24 cellular contexts compared by ENCODE assay signal in the genomic region with DNA sequence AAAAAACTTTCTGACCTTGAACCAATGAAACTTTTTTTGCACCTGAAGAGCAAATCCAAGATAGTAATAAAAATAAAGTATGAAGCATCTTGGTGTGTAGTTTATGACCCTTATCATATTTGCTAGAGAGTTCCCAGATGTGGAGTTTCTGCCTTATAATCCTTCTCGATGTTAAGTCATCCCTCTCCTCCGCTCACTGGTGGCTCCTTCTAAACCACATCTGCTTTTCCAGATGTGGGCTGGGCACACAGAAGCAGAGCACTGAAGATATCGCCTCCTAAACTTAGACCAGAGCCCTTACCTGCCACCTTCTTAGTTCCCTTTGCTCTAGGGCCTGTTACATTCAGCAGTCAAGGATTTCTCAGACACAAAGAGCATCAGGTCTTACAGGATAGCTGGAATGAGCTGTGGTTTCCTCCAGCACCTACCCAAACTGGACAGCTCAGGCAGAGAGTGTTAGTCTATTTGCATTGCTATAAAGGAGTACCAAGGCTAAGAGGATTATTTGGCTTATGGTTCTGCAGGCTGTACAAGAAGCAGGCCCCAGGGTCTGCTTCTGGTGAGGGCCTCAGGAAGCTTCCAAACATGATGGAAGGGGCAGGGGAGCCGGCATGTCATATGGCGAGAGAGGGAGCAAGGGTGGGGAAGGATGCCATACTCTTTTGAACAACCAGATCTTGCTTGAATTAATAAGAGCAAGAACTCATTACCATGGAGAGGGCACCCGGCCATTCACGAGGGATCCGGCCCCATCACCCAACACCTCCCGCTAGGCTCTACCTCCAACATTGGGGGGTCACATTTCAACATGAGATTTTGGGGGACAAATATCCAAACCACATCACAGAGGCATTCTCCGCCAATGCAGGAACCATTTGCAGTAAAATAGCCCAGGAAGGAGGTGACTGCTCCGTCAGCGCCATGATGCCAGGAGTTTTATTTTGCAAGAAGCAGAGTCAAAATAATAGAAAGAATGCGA.
"Had no signal": no experiment of that assay in that cellular context is flagged by ENCODE, and none has a peak within 500 bp of the region (broad histone marks: within the 10 kb centered on the region; RNA-seq: fewer than 3 reads in every experiment).

No MANE protein-coding gene starts in this region.

- H3K27me3 ChIP-seq: ascending aorta, hepatocyte, transverse colon had no signal

- H3K4me3 Mint-ChIP-seq: activated CD4-positive, alpha-beta T cell treated with anti-CD3 and anti-CD28 coated beads, Interleukin-2, amount 10 ng/mL, durations not matched to agents 24 days and 14 days; activated T-cell treated with anti-CD3 and anti-CD28 coated beads, Interleukin-2, amount 50 U/mL, for 72 hours; nephron progenitor cell; stimulated activated naive CD8-positive, alpha-beta T cell treated with anti-CD3 and anti-CD28 coated beads, Interleukin-15, amount 100 ng/mL, for 72 hours had no signal

- H3K4me1 Mint-ChIP-seq: activated CD4-positive, alpha-beta T cell treated with anti-CD3 and anti-CD28 coated beads, Interleukin-2, amount 10 ng/mL, durations not matched to agents 24 days and 14 days; nephron progenitor cell; stimulated activated naive CD8-positive, alpha-beta T cell treated with anti-CD3 and anti-CD28 coated beads, Interleukin-15, amount 100 ng/mL, for 72 hours had no signal

- DNase-seq: activated CD4-positive, alpha-beta T cell treated with anti-CD3 and anti-CD28 coated beads, Interleukin-2, amount 10 ng/mL, durations not matched to agents 24 days and 14 days; activated CD8-positive, alpha-beta memory T cell treated with anti-CD3 and anti-CD28 coated beads, Interleukin-2, amount 50 U/mL, for 4 hours; activated effector memory CD4-positive, alpha-beta T cell treated with anti-CD3 and anti-CD28 coated beads, Interleukin-2, amount 50 U/mL, for 16 hours; activated naive CD4-positive, alpha-beta T cell treated with anti-CD3 and anti-CD28 coated beads, Interleukin-2, amount 50 U/mL, for 16 hours; activated T-cell treated with anti-CD3 and anti-CD28 coated beads, Interleukin-2, amount 50 U/mL, for 72 hours; cerebellar nuclear complex; dermis blood vessel endothelial cell; effector memory CD4-positive, alpha-beta T cell; foreskin keratinocyte; left ventricle myocardium inferior; nephron progenitor cell; occipital lobe; psoas muscle; right cardiac atrium; stimulated activated CD4-positive, alpha-beta T cell treated with anti-CD3 and anti-CD28 coated beads, Interleukin-4, amount 100 ng/mL, for 1 hour; stimulated activated naive CD8-positive, alpha-beta T cell treated with anti-CD3 and anti-CD28 coated beads, Interleukin-15, amount 100 ng/mL, for 72 hours; T-helper 1 cell; T-helper 9 cell; transverse colon had no signal

- H3K9me3 Mint-ChIP-seq: activated CD4-positive, alpha-beta T cell treated with anti-CD3 and anti-CD28 coated beads, Interleukin-2, amount 10 ng/mL, durations not matched to agents 24 days and 14 days; activated T-cell treated with anti-CD3 and anti-CD28 coated beads, Interleukin-2, amount 50 U/mL, for 72 hours; stimulated activated naive CD8-positive, alpha-beta T cell treated with anti-CD3 and anti-CD28 coated beads, Interleukin-15, amount 100 ng/mL, for 72 hours had no signal

- H3K27ac ChIP-seq: ascending aorta, foreskin keratinocyte, hepatocyte, left ventricle myocardium inferior, psoas muscle, SK-N-MC, suprapubic skin, transverse colon had no signal

- H3K9me3 ChIP-seq: ascending aorta, psoas muscle, suprapubic skin, transverse colon had no signal

- H3K27ac Mint-ChIP-seq: activated CD4-positive, alpha-beta T cell treated with anti-CD3 and anti-CD28 coated beads, Interleukin-2, amount 10 ng/mL, durations not matched to agents 24 days and 14 days; activated T-cell treated with anti-CD3 and anti-CD28 coated beads, Interleukin-2, amount 50 U/mL, for 72 hours; nephron progenitor cell had no signal

- H3K36me3 ChIP-seq: ascending aorta, left ventricle myocardium inferior, suprapubic skin, transverse colon had no signal

- H3K4me1 ChIP-seq: ascending aorta, foreskin keratinocyte, left ventricle myocardium inferior, psoas muscle, suprapubic skin had no signal

- H3K4me3 ChIP-seq: ascending aorta, hepatocyte, left ventricle myocardium inferior, psoas muscle, SK-N-MC, smooth muscle cell, suprapubic skin, transverse colon had no signal
